1 cellular context compared by ENCODE assay signal in the genomic region with DNA sequence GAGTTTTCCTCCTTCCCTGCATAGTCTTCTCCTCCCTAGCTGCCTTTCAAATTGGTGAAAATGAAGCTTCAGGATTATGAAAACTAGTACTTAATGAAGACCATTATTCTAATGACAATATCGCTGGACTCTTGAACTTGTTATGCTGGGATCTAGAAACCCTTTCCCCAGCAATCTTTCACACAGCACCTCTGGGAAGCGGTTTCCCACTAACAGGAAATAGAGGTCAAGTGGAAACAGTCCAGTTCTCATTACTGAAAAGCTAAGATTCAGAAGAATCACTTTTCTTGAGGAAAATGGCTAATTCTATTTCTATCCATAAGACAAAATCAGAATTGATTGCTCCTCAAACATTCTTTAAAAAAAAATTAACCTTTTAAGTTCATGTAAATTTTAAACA.
TF ChIP-seq lines count a peak whose summit lies in the region.

No MANE protein-coding gene starts in this region.

TF ChIP-seq in HCT116, 20 proteins besides CTCF, POLR2A, EP300 and RAD21:
- no peak for TF ChIP-seq POLR2AphosphoS5 (IDR thresholded peaks at IDR 0.05; ENCODE audit: low read depth, low read length)
- no peak for TF ChIP-seq EGR1 (IDR thresholded peaks at IDR 0.05; ENCODE audit: low read depth)
- TF ChIP-seq SIN3A (IDR thresholded peaks at IDR 0.05; ENCODE audit: low read depth) = no peak
- no peak for TF ChIP-seq ZFX (IDR thresholded peaks at IDR 0.05)
- TF ChIP-seq REST (IDR thresholded peaks at IDR 0.05; ENCODE audit: low read depth) = no peak
- no peak for TF ChIP-seq ZNF274 (IDR thresholded peaks at IDR 0.05; ENCODE audit: low read depth, low read length)
- no peak for TF ChIP-seq JUND (IDR thresholded peaks at IDR 0.05)
- no peak for TF ChIP-seq CBX3 (IDR thresholded peaks at IDR 0.05; ENCODE audit: low read depth)
- no peak for TF ChIP-seq ATF3 (IDR thresholded peaks at IDR 0.05)
- TF ChIP-seq YY1 (IDR thresholded peaks at IDR 0.05; ENCODE audit: extremely low read depth, insufficient replicate concordance, low read depth, low read length) = no peak
- TF ChIP-seq, protein P1, sequence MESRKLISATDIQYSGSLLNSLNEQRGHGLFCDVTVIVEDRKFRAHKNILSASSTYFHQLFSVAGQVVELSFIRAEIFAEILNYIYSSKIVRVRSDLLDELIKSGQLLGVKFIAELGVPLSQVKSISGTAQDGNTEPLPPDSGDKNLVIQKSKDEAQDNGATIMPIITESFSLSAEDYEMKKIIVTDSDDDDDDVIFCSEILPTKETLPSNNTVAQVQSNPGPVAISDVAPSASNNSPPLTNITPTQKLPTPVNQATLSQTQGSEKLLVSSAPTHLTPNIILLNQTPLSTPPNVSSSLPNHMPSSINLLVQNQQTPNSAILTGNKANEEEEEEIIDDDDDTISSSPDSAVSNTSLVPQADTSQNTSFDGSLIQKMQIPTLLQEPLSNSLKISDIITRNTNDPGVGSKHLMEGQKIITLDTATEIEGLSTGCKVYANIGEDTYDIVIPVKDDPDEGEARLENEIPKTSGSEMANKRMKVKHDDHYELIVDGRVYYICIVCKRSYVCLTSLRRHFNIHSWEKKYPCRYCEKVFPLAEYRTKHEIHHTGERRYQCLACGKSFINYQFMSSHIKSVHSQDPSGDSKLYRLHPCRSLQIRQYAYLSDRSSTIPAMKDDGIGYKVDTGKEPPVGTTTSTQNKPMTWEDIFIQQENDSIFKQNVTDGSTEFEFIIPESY (IDR thresholded peaks at IDR 0.05; ENCODE audit: extremely low read depth, insufficient replicate concordance, low read length) = no peak
- TF ChIP-seq EZH2phosphoT487 (IDR thresholded peaks at IDR 0.05; ENCODE audit: borderline replicate concordance) = no peak
- no peak for TF ChIP-seq MAX (IDR thresholded peaks at IDR 0.05)
- no peak for TF ChIP-seq ELF1 (IDR thresholded peaks at IDR 0.05; ENCODE audit: borderline replicate concordance, low read depth)
- TF ChIP-seq TCF7L2 (IDR thresholded peaks at IDR 0.05; ENCODE audit: borderline replicate concordance, extremely low read depth, insufficient read depth, insufficient read length) = no peak
- no peak for TF ChIP-seq SRF (IDR thresholded peaks at IDR 0.05; ENCODE audit: low read depth)
- TF ChIP-seq EZH2 (IDR thresholded peaks at IDR 0.05) = no peak
- no peak for TF ChIP-seq CEBPB (IDR thresholded peaks at IDR 0.05; ENCODE audit: low read depth)
- no peak for TF ChIP-seq FOSL1 (IDR thresholded peaks at IDR 0.05; ENCODE audit: low read depth)
TF ChIP-seq in HCT116: peak in this region for 0.
